8 cellular contexts compared by ENCODE assay signal in the genomic region with DNA sequence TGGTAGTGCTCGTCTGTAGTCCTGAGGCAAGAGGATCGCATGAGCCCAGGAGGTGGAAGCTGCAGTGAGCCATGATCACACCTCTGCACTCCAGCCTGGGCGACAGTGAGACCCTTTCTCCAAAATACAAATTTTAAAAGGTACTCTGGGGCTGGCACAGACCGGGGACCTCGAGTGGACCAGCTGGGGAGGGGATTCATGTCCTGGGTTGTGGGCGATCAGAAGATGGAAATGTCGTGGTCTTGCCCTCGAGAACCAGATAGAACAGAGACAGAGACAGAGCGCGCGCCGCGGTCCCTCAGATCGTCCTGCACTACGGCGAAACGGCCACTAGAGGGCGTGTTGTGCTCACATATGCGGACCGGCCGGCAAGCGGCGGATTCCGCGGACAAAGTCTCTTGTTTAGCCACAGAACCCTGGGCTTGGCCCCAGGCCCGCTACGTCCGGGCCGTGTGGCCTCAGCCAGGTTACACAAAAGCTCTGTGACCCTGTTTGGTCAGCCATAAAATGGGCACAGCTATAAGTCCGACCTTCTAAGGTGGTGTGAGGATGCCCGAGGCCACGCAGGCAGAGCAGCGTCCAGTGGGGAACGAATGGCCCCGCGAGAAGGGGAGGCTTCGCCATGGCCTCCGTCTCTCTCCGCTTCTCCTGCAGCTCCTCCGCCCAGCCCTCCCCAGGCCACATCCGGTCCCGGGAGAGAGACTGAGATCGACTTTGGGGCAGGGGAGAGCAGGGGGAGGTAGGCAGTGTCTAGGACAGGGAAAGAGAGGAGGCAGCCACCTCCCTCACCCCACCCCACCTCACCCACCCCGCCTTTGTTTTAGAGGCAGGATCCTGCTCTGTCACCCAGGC. TPM values are rescaled to one million over a fixed set of nuclear protein-coding genes. Genes with fewer than 3 reads are reported as not detected.
DNase-seq lines count a peak whose midpoint lies in the region; ATAC-seq and TF ChIP-seq lines count a peak whose summit lies in the region.

No MANE protein-coding gene starts in this region.

- H3K4me3 Mint-ChIP-seq in IgD-negative memory B cell, result peak overlapping the region in 3 of 4 donors; percentile 57 to 86 (median 75)
- H3K4me3 Mint-ChIP-seq in activated T-cell treated with anti-CD3 and anti-CD28 coated beads, Interleukin-2, amount 50 U/mL, for 4 hours, result peak overlapping the region; percentile 58

- H3K9ac ChIP-seq in PC-3 (ENCODE audit: low read length), result 0 out of 2 replicates have a peak overlapping the region, but pooled peaks have one; percentile 22

- peaks cover 24% of the 10 kb centered on the region for H3K27me3 Mint-ChIP-seq in IgD-negative memory B cell
- peaks cover 4% of the 10 kb centered on the region for H3K27me3 Mint-ChIP-seq in activated T-cell treated with anti-CD3 and anti-CD28 coated beads, Interleukin-2, amount 50 U/mL, for 4 hours (ENCODE audit: low read depth)

- POLR2A ChIA-PET in PC-3 (lab: Charles Lee; ENCODE audit: unreplicated experiment), result no interaction called here

- H3K9me2 ChIP-seq in PC-3 (replicated peaks; ENCODE audit: low read length), result no peaks in the 10 kb centered on the region

- H4K20me1 ChIP-seq in PC-3 (ENCODE audit: low read length), result no peaks in the 10 kb centered on the region

- no peak for TF ChIP-seq POLR2A in esophagus squamous epithelium (IDR thresholded peaks at IDR 0.05)

- DNase-seq in DMS79 treated with DMSO at 0.1 percent for 48 hours (lab: John Stamatoyannopoulos, UW) (peak; percentile 83), PC-3 (peak; percentile 80), esophagus squamous epithelium (lab: John Stamatoyannopoulos, UW) (peak; percentile 59), myocyte (ENCODE audit: low read depth) (peak; percentile 81)
- peak; percentile 86 for DNase-seq in activated T-cell treated with anti-CD3 and anti-CD28 coated beads, Interleukin-2, amount 50 U/mL, for 4 hours
- peak; percentile 77 to 82 for DNase-seq in stimulated activated CD8-positive, alpha-beta memory T cell treated with anti-CD3 and anti-CD28 coated beads, Interleukin-7, amount 100 ng/mL, for 1 hour (ENCODE audit: low read depth in 2 of 2)

- H3K4me2 ChIP-seq in PC-3 (ENCODE audit: low read length), result peak overlapping the region; percentile 92

- ATAC-seq in PC-3 (peak; percentile 90), GM19467 (IDR thresholded peaks at IDR 0.05; ENCODE audit: unreplicated experiment) (no peak)
- peak; percentile 88 to 91 for ATAC-seq in activated T-cell treated with anti-CD3 and anti-CD28 coated beads, Interleukin-2, amount 50 U/mL, for 4 hours

- H3K36me3 ChIP-seq in PC-3 (ENCODE audit: low read depth, low read length), result no peaks in the 10 kb centered on the region
- H3K36me3 ChIP-seq in esophagus squamous epithelium, result no peaks in the 10 kb centered on the region

- H3K27ac ChIP-seq in PC-3 (ENCODE audit: low read length), result no peak overlapping the region
- H3K27ac ChIP-seq in esophagus squamous epithelium, result no peak overlapping the region

- intact Hi-C loops in PC-3 (cut with micrococcal nuclease) (loop anchor here (1.0 kb wide), 1 partner anchor 40 kb away; no protein-coding TSS in a partner anchor), esophagus squamous epithelium (cut with DNase I) (loop anchor here (2.0 kb wide), 1 partner anchor 37 kb away; no protein-coding TSS in a partner anchor)

- H3K79me2 ChIP-seq in PC-3 (ENCODE audit: low read length), result no peaks in the 10 kb centered on the region

- H3K9me3 Mint-ChIP-seq in IgD-negative memory B cell, result no peaks in the 10 kb centered on the region
- no peaks in the 10 kb centered on the region for H3K9me3 Mint-ChIP-seq in activated T-cell treated with anti-CD3 and anti-CD28 coated beads, Interleukin-2, amount 50 U/mL, for 4 hours

- no peaks in the 10 kb centered on the region for H3F3A ChIP-seq in PC-3 (ENCODE audit: low read length, unreplicated experiment)

- H3K4me3 ChIP-seq in PC-3 (ENCODE audit: low read length) (peak overlapping the region; percentile 71), esophagus squamous epithelium (peak overlapping the region in 3 of 4 donors; percentile 23 to 61 (median 41))

- no peaks in the 10 kb centered on the region for H3K9me3 ChIP-seq in PC-3 (ENCODE audit: low read length)
- H3K9me3 ChIP-seq in esophagus squamous epithelium, result no peaks in the 10 kb centered on the region

- peaks cover 2% of the 10 kb centered on the region for H3K36me3 Mint-ChIP-seq in IgD-negative memory B cell
- no peaks in the 10 kb centered on the region for H3K36me3 Mint-ChIP-seq in activated T-cell treated with anti-CD3 and anti-CD28 coated beads, Interleukin-2, amount 50 U/mL, for 4 hours (ENCODE audit: insufficient read depth)

- H3K4me1 Mint-ChIP-seq in IgD-negative memory B cell, result peaks cover 5 to 11% (median 9%) of the 10 kb centered on the region in 3 donors
- peaks cover 32% of the 10 kb centered on the region for H3K4me1 Mint-ChIP-seq in activated T-cell treated with anti-CD3 and anti-CD28 coated beads, Interleukin-2, amount 50 U/mL, for 4 hours (ENCODE audit: low read depth)

- CTCF ChIA-PET in PC-3 (lab: Charles Lee), result interaction anchor here (0.5 to 0.7 kb wide), 2 partner anchors 39 to 84 kb away, joined by 3 to 4 read pairs; no protein-coding TSS in a partner anchor

- 3 to 6% methylated on average over 10 to 12 of the region's 44 CpGs for WGBS in esophagus squamous epithelium, 2 donors

- BruUV-seq in PC-3 (replicated peaks; lab: Mats Ljungman, UMichigan), result no TSS peak

- peak overlapping the region; percentile 4 to 88 (median 12) for H3K27ac Mint-ChIP-seq in IgD-negative memory B cell

- peaks cover 5% of the 10 kb centered on the region; the same call in 1 of the 2 replicates for H3K27me3 ChIP-seq in PC-3 (ENCODE audit: low read length)
- H3K27me3 ChIP-seq in esophagus squamous epithelium, result peaks cover 0 to 54% (median 0%) of the 10 kb centered on the region in 4 donors

- H3K4me1 ChIP-seq in PC-3 (ENCODE audit: insufficient read depth, low read length) (no peaks in the 10 kb centered on the region), esophagus squamous epithelium (peaks cover 4 to 10% (median 7%) of the 10 kb centered on the region in 3 donors)

- peak overlapping the region; percentile 93 for H2AFZ ChIP-seq in PC-3 (ENCODE audit: low read length)

- TF ChIP-seq CTCF in PC-3 (conservative IDR thresholded peaks at IDR 0.05; ENCODE audit: low read depth, low read length) (peak; percentile 88), esophagus squamous epithelium (IDR thresholded peaks at IDR 0.05) (peak; percentile 94 to 97 (median 96))

RNA-seq across cellular contexts. Expression of gene SBK1, which starts 14.6 kb away (rescaled TPM):
- polyA plus RNA-seq in IgD-negative memory B cell, result 0.68 TPM
- total RNA-seq in PC-3 (2014; rRNA removed) (0.95 and 1.5 TPM in 2 replicates), esophagus squamous epithelium (under 1 TPM; 0.29 to 0.95 (median 0.48) TPM), myocyte (3.7 and 4.3 TPM in 2 replicates)
- total RNA-seq in activated T-cell treated with anti-CD3 and anti-CD28 coated beads, Interleukin-2, amount 50 U/mL, for 4 hours, result 1 to 10 TPM; 1.4 to 1.5 (median 1.5) TPM
- polyA plus RNA-seq in myocyte (2012), result 0.88 TPM
